20 cellular contexts compared by ENCODE assay signal in genomic region chr1:184406454-184406853, GRCh38.
"Had no signal": no experiment of that assay in that cellular context is flagged by ENCODE, and none has a peak within 500 bp of the region (broad histone marks: within the 10 kb centered on the region; RNA-seq: fewer than 3 reads in every experiment).

No MANE protein-coding gene starts in this region.

- H3K36me3 ChIP-seq: thoracic aorta had no signal

- H3K27ac ChIP-seq: body of pancreas, thoracic aorta had no signal

- ATAC-seq: body of pancreas, esophagus mucosa, T-cell had no signal

- DNase-seq: activated CD4-positive, alpha-beta T cell treated with anti-CD3 and anti-CD28 coated beads for 1 hour; activated gamma-delta T cell treated with Interleukin-2 at 50 U/mL for 16 hours; activated T-cell treated with anti-CD3 and anti-CD28 coated beads, Interleukin-2, amount 50 U/mL, for 1 hour; anterior cingulate cortex; body of pancreas; effector memory CD4-positive, alpha-beta T cell; hypothalamus; mesenchymal stem cell; naive B cell; retina; stimulated activated CD4-positive, alpha-beta T cell treated with anti-CD3 and anti-CD28 coated beads, Interleukin-4, amount 100 ng/mL, for 24 hours; stimulated activated naive CD4-positive, alpha-beta T cell treated with Interleukin-2 at 50 U/mL for 16 hours; T-cell had no signal

- H3K9me3 Mint-ChIP-seq: activated naive CD4-positive, alpha-beta T cell treated with anti-CD3 and anti-CD28 coated beads, Interleukin-2, amount 50 U/mL, for 24 hours; naive B cell; T-cell had no signal

- H3K4me1 Mint-ChIP-seq: activated naive CD4-positive, alpha-beta T cell treated with anti-CD3 and anti-CD28 coated beads, Interleukin-2, amount 50 U/mL, for 24 hours; naive B cell had no signal

- H3K9me3 ChIP-seq: body of pancreas, thoracic aorta had no signal

- H3K27ac Mint-ChIP-seq: activated naive CD4-positive, alpha-beta T cell treated with anti-CD3 and anti-CD28 coated beads, Interleukin-2, amount 50 U/mL, for 24 hours; naive B cell; T-cell; type B pancreatic cell had no signal

- H3K4me3 ChIP-seq: body of pancreas, thoracic aorta had no signal

- H3K27me3 ChIP-seq: body of pancreas had no signal

- FAIRE-seq: endothelial cell of umbilical vein, frontal cortex, islet of Langerhans had no signal

- H3K27me3 Mint-ChIP-seq: naive B cell, T-cell, type B pancreatic cell had no signal

- H3K36me3 Mint-ChIP-seq: activated naive CD4-positive, alpha-beta T cell treated with anti-CD3 and anti-CD28 coated beads, Interleukin-2, amount 50 U/mL, for 24 hours; naive B cell; T-cell had no signal

- H3K4me3 Mint-ChIP-seq: activated naive CD4-positive, alpha-beta T cell treated with anti-CD3 and anti-CD28 coated beads, Interleukin-2, amount 50 U/mL, for 24 hours; naive B cell; T-cell; type B pancreatic cell had no signal
